ENCODE assay signal across 21 cellular contexts in the genomic region with DNA sequence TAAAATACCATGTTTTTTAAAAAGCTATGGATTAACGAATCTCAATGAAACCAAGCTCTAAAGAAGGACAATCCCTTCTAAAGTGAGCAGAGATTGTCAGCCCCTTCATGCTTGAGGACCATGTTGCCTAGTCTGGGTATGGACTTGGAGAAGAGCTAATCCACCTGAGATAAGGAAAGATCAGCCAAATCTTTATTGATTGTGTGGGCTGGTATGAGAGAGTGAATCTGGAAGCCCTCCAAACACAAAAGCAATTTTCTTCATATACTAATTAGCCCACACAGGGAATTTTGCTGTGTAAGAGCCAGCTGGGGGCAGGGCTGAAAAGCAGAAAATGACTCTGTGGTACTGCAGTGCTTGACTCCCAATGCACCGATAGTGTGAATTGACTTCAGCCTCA.
"Had no signal": no experiment of that assay in that cellular context is flagged by ENCODE, and none has a peak within 500 bp of the region (broad histone marks: within the 10 kb centered on the region; RNA-seq: fewer than 3 reads in every experiment).

No MANE protein-coding gene starts in this region.

- H3K4me3 ChIP-seq: body of pancreas, esophagus squamous epithelium, hepatocyte, uterus had no signal

- H3K27ac ChIP-seq: body of pancreas, epithelial cell of prostate, esophagus squamous epithelium, hepatocyte, uterus had no signal

- H3K4me1 ChIP-seq: esophagus squamous epithelium, uterus had no signal

- DNase-seq: activated CD4-positive, alpha-beta T cell treated with anti-CD3 and anti-CD28 coated beads for 4 hours; activated CD4-positive, alpha-beta T cell treated with anti-CD3 and anti-CD28 coated beads, Interleukin-2, amount 50 U/mL, for 48 hours; activated CD8-positive, alpha-beta memory T cell treated with anti-CD3 and anti-CD28 coated beads for 24 hours; activated effector memory CD4-positive, alpha-beta T cell treated with Interleukin-2 at 50 U/mL for 16 hours; activated naive CD4-positive, alpha-beta T cell treated with Interleukin-2 at 50 U/mL for 16 hours; aorta; body of pancreas; dermis blood vessel endothelial cell; effector CD8-positive, alpha-beta T cell; esophagus squamous epithelium; islet precursor cell; left cardiac atrium; mammary epithelial cell; posterior cingulate gyrus; right cardiac atrium; stimulated activated CD4-positive, alpha-beta T cell treated with anti-CD3 and anti-CD28 coated beads, Interleukin-2, amount 100 ng/mL, for 48 hours; stimulated activated naive CD4-positive, alpha-beta T cell treated with Interleukin-2 at 50 U/mL for 16 hours; trophoblast cell; uterus had no signal

- H3K27me3 ChIP-seq: body of pancreas, esophagus squamous epithelium, hepatocyte, uterus had no signal

- H3K9me3 ChIP-seq: body of pancreas, esophagus squamous epithelium, uterus had no signal

- H3K36me3 ChIP-seq: uterus had no signal
